ENCODE assay signal across 1 cellular context in genomic region chr18:58605027-58606020, GRCh38.
A peak's percentile ranks its signal among the peaks of the same experiment; 100 is the strongest.
TF ChIP-seq lines count a peak whose summit lies in the region.

No MANE protein-coding gene starts in this region.

TF ChIP-seq in HepG2, 621 proteins besides CTCF, POLR2A, EP300 and RAD21 (continued from another document and continues in another):
- TF ChIP-seq CREB3 (CRISPR knock-in tag; IDR thresholded peaks at IDR 0.05) = no peak
- no peak for TF ChIP-seq ZNF441 (CRISPR knock-in tag; IDR thresholded peaks at IDR 0.05; ENCODE audit: borderline replicate concordance)
- TF ChIP-seq FOSL2 (CRISPR knock-in tag; IDR thresholded peaks at IDR 0.05) = peak; percentile 97
- peak; percentile 82 for TF ChIP-seq ZEB1 (IDR thresholded peaks at IDR 0.05; ENCODE audit: insufficient replicate concordance, low read depth)
- TF ChIP-seq ZNF326 (CRISPR knock-in tag; IDR thresholded peaks at IDR 0.05; ENCODE audit: borderline replicate concordance) = no peak
- TF ChIP-seq, protein P1, sequence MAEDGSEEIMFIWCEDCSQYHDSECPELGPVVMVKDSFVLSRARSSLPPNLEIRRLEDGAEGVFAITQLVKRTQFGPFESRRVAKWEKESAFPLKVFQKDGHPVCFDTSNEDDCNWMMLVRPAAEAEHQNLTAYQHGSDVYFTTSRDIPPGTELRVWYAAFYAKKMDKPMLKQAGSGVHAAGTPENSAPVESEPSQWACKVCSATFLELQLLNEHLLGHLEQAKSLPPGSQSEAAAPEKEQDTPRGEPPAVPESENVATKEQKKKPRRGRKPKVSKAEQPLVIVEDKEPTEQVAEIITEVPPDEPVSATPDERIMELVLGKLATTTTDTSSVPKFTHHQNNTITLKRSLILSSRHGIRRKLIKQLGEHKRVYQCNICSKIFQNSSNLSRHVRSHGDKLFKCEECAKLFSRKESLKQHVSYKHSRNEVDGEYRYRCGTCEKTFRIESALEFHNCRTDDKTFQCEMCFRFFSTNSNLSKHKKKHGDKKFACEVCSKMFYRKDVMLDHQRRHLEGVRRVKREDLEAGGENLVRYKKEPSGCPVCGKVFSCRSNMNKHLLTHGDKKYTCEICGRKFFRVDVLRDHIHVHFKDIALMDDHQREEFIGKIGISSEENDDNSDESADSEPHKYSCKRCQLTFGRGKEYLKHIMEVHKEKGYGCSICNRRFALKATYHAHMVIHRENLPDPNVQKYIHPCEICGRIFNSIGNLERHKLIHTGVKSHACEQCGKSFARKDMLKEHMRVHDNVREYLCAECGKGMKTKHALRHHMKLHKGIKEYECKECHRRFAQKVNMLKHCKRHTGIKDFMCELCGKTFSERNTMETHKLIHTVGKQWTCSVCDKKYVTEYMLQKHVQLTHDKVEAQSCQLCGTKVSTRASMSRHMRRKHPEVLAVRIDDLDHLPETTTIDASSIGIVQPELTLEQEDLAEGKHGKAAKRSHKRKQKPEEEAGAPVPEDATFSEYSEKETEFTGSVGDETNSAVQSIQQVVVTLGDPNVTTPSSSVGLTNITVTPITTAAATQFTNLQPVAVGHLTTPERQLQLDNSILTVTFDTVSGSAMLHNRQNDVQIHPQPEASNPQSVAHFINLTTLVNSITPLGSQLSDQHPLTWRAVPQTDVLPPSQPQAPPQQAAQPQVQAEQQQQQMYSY (CRISPR knock-in tag; IDR thresholded peaks at IDR 0.05) = no peak
- no peak for TF ChIP-seq KMT2B (CRISPR knock-in tag; IDR thresholded peaks at IDR 0.05)
- 0 out of 2 replicates have a peak, but pooled peaks have one; percentile 28 for TF ChIP-seq MXD4 (CRISPR knock-in tag; IDR thresholded peaks at IDR 0.05)
- no peak for TF ChIP-seq AKAP8 (CRISPR knock-in tag; IDR thresholded peaks at IDR 0.05)
- peak; percentile 96 for TF ChIP-seq HMG20A (CRISPR knock-in tag; IDR thresholded peaks at IDR 0.05; ENCODE audit: borderline replicate concordance)
- peak; percentile 89 for TF ChIP-seq CREM (IDR thresholded peaks at IDR 0.05)
- no peak for TF ChIP-seq CREM (CRISPR knock-in tag; IDR thresholded peaks at IDR 0.05)
- TF ChIP-seq HDAC1 (CRISPR knock-in tag; IDR thresholded peaks at IDR 0.05) = peak; percentile 84
- TF ChIP-seq ZNF768 (CRISPR knock-in tag; IDR thresholded peaks at IDR 0.05) = peak; percentile 68; the same call in 1 of the 2 replicates
- peak; percentile 87 for TF ChIP-seq CBFB (CRISPR knock-in tag; IDR thresholded peaks at IDR 0.05)
- TF ChIP-seq DNMT3B (CRISPR knock-in tag; conservative IDR thresholded peaks at IDR 0.05) = 0 out of 2 replicates have a peak, but pooled peaks have one; percentile 72
- TF ChIP-seq NR2C2 (CRISPR knock-in tag; IDR thresholded peaks at IDR 0.05; ENCODE audit: borderline replicate concordance) = peak; percentile 43; the same call in 1 of the 2 replicates
- no peak for TF ChIP-seq GABPA (IDR thresholded peaks at IDR 0.05; ENCODE audit: low read depth, low read length)
- TF ChIP-seq GABPA (CRISPR knock-in tag; IDR thresholded peaks at IDR 0.05; ENCODE audit: low read depth) = peak; percentile 63
- TF ChIP-seq, protein P2, sequence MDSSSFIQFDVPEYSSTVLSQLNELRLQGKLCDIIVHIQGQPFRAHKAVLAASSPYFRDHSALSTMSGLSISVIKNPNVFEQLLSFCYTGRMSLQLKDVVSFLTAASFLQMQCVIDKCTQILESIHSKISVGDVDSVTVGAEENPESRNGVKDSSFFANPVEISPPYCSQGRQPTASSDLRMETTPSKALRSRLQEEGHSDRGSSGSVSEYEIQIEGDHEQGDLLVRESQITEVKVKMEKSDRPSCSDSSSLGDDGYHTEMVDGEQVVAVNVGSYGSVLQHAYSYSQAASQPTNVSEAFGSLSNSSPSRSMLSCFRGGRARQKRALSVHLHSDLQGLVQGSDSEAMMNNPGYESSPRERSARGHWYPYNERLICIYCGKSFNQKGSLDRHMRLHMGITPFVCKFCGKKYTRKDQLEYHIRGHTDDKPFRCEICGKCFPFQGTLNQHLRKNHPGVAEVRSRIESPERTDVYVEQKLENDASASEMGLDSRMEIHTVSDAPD (CRISPR knock-in tag; IDR thresholded peaks at IDR 0.05) = peak; percentile 56; the same call in 1 of the 2 replicates
- TF ChIP-seq MEF2D (CRISPR knock-in tag; IDR thresholded peaks at IDR 0.05) = peak; percentile 53
- TF ChIP-seq NFKBIZ (CRISPR knock-in tag; IDR thresholded peaks at IDR 0.05) = peak; percentile 50; the same call in 1 of the 2 replicates
- TF ChIP-seq, protein P3, sequence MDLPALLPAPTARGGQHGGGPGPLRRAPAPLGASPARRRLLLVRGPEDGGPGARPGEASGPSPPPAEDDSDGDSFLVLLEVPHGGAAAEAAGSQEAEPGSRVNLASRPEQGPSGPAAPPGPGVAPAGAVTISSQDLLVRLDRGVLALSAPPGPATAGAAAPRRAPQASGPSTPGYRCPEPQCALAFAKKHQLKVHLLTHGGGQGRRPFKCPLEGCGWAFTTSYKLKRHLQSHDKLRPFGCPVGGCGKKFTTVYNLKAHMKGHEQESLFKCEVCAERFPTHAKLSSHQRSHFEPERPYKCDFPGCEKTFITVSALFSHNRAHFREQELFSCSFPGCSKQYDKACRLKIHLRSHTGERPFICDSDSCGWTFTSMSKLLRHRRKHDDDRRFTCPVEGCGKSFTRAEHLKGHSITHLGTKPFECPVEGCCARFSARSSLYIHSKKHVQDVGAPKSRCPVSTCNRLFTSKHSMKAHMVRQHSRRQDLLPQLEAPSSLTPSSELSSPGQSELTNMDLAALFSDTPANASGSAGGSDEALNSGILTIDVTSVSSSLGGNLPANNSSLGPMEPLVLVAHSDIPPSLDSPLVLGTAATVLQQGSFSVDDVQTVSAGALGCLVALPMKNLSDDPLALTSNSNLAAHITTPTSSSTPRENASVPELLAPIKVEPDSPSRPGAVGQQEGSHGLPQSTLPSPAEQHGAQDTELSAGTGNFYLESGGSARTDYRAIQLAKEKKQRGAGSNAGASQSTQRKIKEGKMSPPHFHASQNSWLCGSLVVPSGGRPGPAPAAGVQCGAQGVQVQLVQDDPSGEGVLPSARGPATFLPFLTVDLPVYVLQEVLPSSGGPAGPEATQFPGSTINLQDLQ (CRISPR knock-in tag; IDR thresholded peaks at IDR 0.05) = no peak
- TF ChIP-seq NR2F2 (IDR thresholded peaks at IDR 0.05; ENCODE audit: borderline replicate concordance, low read depth) = peak; percentile 79; the same call in 1 of the 2 replicates
- no peak for TF ChIP-seq ZNF562 (CRISPR knock-in tag; IDR thresholded peaks at IDR 0.05; ENCODE audit: borderline replicate concordance)
- no peak for TF ChIP-seq ZNF564 (CRISPR knock-in tag; IDR thresholded peaks at IDR 0.05)
- peak; percentile 78; the same call in 1 of the 2 replicates for TF ChIP-seq NCOR1 (IDR thresholded peaks at IDR 0.05; ENCODE audit: borderline replicate concordance, low read length)
- TF ChIP-seq MYPOP (CRISPR knock-in tag; IDR thresholded peaks at IDR 0.05) = no peak
- no peak for TF ChIP-seq ZFAT (CRISPR knock-in tag; conservative IDR thresholded peaks at IDR 0.05)
- no peak for TF ChIP-seq RBFOX2 (IDR thresholded peaks at IDR 0.05; ENCODE audit: low read depth, low read length)
- no peak for TF ChIP-seq ZNF672 (CRISPR knock-in tag; IDR thresholded peaks at IDR 0.05)
- no peak for TF ChIP-seq ZNF724P (CRISPR knock-in tag; IDR thresholded peaks at IDR 0.05; ENCODE audit: borderline replicate concordance)
- peak; percentile 55; the same call in 1 of the 2 replicates for TF ChIP-seq HOXA5 (CRISPR knock-in tag; IDR thresholded peaks at IDR 0.05)
- peak; percentile 32; the same call in 1 of the 2 replicates for TF ChIP-seq YEATS2 (CRISPR knock-in tag; IDR thresholded peaks at IDR 0.05; ENCODE audit: borderline replicate concordance)
- TF ChIP-seq THAP7 (CRISPR knock-in tag; IDR thresholded peaks at IDR 0.05) = no peak
- TF ChIP-seq EZH2 (conservative IDR thresholded peaks at IDR 0.05; ENCODE audit: low read depth, low read length) = no peak
- TF ChIP-seq, protein P4, sequence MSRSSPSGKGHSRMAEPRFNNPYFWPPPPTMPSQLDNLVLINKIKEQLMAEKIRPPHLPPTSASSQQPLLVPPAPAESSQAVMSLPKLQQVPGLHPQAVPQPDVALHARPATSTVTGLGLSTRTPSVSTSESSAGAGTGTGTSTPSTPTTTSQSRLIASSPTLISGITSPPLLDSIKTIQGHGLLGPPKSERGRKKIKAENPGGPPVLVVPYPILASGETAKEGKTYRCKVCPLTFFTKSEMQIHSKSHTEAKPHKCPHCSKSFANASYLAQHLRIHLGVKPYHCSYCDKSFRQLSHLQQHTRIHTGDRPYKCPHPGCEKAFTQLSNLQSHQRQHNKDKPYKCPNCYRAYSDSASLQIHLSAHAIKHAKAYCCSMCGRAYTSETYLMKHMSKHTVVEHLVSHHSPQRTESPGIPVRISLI (CRISPR knock-in tag; IDR thresholded peaks at IDR 0.05; ENCODE audit: borderline replicate concordance) = peak; percentile 41; the same call in 1 of the 2 replicates
- TF ChIP-seq PRDM10 (CRISPR knock-in tag; IDR thresholded peaks at IDR 0.05; ENCODE audit: low read depth) = peak; percentile 56; the same call in 1 of the 2 replicates
- TF ChIP-seq ZNF3 (CRISPR knock-in tag; IDR thresholded peaks at IDR 0.05) = peak; percentile 64; the same call in 1 of the 2 replicates
- no peak for TF ChIP-seq STAG1 (CRISPR knock-in tag; IDR thresholded peaks at IDR 0.05)
- peak; percentile 78 for TF ChIP-seq ZNF644 (CRISPR knock-in tag; IDR thresholded peaks at IDR 0.05; ENCODE audit: low read depth)
- peak; percentile 68; the same call in 1 of the 2 replicates for TF ChIP-seq ZSCAN21 (CRISPR knock-in tag; IDR thresholded peaks at IDR 0.05; ENCODE audit: borderline replicate concordance)
- no peak for TF ChIP-seq JARID2 (CRISPR knock-in tag; IDR thresholded peaks at IDR 0.05; ENCODE audit: insufficient replicate concordance)
- peak; percentile 60; the same call in 1 of the 2 replicates for TF ChIP-seq ZNF746 (CRISPR knock-in tag; IDR thresholded peaks at IDR 0.05)
- TF ChIP-seq, protein P5, sequence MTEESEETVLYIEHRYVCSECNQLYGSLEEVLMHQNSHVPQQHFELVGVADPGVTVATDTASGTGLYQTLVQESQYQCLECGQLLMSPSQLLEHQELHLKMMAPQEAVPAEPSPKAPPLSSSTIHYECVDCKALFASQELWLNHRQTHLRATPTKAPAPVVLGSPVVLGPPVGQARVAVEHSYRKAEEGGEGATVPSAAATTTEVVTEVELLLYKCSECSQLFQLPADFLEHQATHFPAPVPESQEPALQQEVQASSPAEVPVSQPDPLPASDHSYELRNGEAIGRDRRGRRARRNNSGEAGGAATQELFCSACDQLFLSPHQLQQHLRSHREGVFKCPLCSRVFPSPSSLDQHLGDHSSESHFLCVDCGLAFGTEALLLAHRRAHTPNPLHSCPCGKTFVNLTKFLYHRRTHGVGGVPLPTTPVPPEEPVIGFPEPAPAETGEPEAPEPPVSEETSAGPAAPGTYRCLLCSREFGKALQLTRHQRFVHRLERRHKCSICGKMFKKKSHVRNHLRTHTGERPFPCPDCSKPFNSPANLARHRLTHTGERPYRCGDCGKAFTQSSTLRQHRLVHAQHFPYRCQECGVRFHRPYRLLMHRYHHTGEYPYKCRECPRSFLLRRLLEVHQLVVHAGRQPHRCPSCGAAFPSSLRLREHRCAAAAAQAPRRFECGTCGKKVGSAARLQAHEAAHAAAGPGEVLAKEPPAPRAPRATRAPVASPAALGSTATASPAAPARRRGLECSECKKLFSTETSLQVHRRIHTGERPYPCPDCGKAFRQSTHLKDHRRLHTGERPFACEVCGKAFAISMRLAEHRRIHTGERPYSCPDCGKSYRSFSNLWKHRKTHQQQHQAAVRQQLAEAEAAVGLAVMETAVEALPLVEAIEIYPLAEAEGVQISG (CRISPR knock-in tag; IDR thresholded peaks at IDR 0.05) = peak; percentile 72
